Comparison of ENCODE assay signal across 12 cellular contexts in genomic region chr11:2462986-2463765, GRCh38. TPM values are rescaled to one million over a fixed set of nuclear protein-coding genes. Genes with fewer than 3 reads are reported as not detected.
A peak's percentile ranks its signal among the peaks of the same experiment; 100 is the strongest.
DNase-seq lines count a peak whose midpoint lies in the region; ATAC-seq and TF ChIP-seq lines count a peak whose summit lies in the region.
"Had no signal": no experiment of that assay in that cellular context is flagged by ENCODE, and none has a peak within 500 bp of the region (broad histone marks: within the 10 kb centered on the region; RNA-seq: fewer than 3 reads in every experiment).

No MANE protein-coding gene starts in this region.

- 63 to 67% methylated on average over 1 to 23 of the region's 24 CpGs for WGBS in testis, 2 donors

- TF ChIP-seq CTCF in testis (IDR thresholded peaks at IDR 0.05), result no peak

- H3K9me3 ChIP-seq in T-helper 17 cell (ENCODE audit: control insufficient read depth, low read length, poor library complexity, severe bottlenecking) (no peaks in the 10 kb centered on the region), testis (no peaks in the 10 kb centered on the region)
- H3K9me3 ChIP-seq: SJCRH30 had no signal

- no peak for ATAC-seq in T-helper 17 cell
- peak; percentile 18 for ATAC-seq in left lobe of liver
- ATAC-seq in natural killer cell treated with Interleukin-12 subunit alpha and Interleukin-12 subunit beta and Interleukin-15 and Interleukin-18, amount 100 ng/mL, for 72 hours, result no peak
- ATAC-seq in HG02885 (IDR thresholded peaks at IDR 0.05; ENCODE audit: poor library complexity, unreplicated experiment), result no peak
- ATAC-seq: stimulated activated effector memory CD8-positive, alpha-beta T cell treated with anti-CD3 and anti-CD28 coated beads, Interleukin-12 subunit alpha, Interleukin-12 subunit beta, amount 100 ng/mL, for 72 hours had no signal

- H3K4me3 Mint-ChIP-seq in T-helper 17 cell, result peak overlapping the region; percentile 62
- H3K4me3 Mint-ChIP-seq in natural killer cell treated with Interleukin-12 subunit alpha and Interleukin-12 subunit beta and Interleukin-15 and Interleukin-18, amount 100 ng/mL, for 72 hours, result no peak overlapping the region
- H3K4me3 Mint-ChIP-seq: nephron progenitor cell; stimulated activated effector memory CD8-positive, alpha-beta T cell treated with anti-CD3 and anti-CD28 coated beads, Interleukin-12 subunit alpha, Interleukin-12 subunit beta, amount 100 ng/mL, for 72 hours had no signal

- DNase-seq in activated CD8-positive, alpha-beta memory T cell treated with anti-CD3 and anti-CD28 coated beads, Interleukin-2, amount 50 U/mL, for 48 hours, result peak; percentile 54
- DNase-seq in activated CD8-positive, alpha-beta memory T cell treated with anti-CD3 and anti-CD28 coated beads, Interleukin-2, amount 50 U/mL, for 4 hours, result no peak
- DNase-seq in T-helper 17 cell, result no peak
- no peak for DNase-seq in left lobe of liver (ENCODE audit: low spot score)
- DNase-seq in testis, result peak; percentile 91
- no peak for DNase-seq in natural killer cell treated with Interleukin-12 subunit alpha and Interleukin-12 subunit beta and Interleukin-15 and Interleukin-18, amount 100 ng/mL, for 72 hours (ENCODE audit: low spot score)
- no peak for DNase-seq in CD1c-positive myeloid dendritic cell (ENCODE audit: extremely low spot score)
- DNase-seq: activated CD4-positive, alpha-beta T cell treated with anti-CD3 and anti-CD28 coated beads, Interleukin-2, amount 50 U/mL, for 1 hour; nephron progenitor cell; SJCRH30 had no signal

- H3K36me3 Mint-ChIP-seq in T-helper 17 cell (ENCODE audit: low read depth), result no peaks in the 10 kb centered on the region
- H3K36me3 Mint-ChIP-seq in natural killer cell treated with Interleukin-12 subunit alpha and Interleukin-12 subunit beta and Interleukin-15 and Interleukin-18, amount 100 ng/mL, for 72 hours, result no peaks in the 10 kb centered on the region
- H3K36me3 Mint-ChIP-seq: stimulated activated effector memory CD8-positive, alpha-beta T cell treated with anti-CD3 and anti-CD28 coated beads, Interleukin-12 subunit alpha, Interleukin-12 subunit beta, amount 100 ng/mL, for 72 hours had no signal

- H3K4me1 ChIP-seq in testis, result peaks cover 45% of the 10 kb centered on the region
- H3K4me1 ChIP-seq: SJCRH30 had no signal

- intact Hi-C loops in testis (cut with DNase I; ENCODE audit: low total_unique reads), result no loop called here

- no peak for TF ChIP-seq POLR2A in testis (IDR thresholded peaks at IDR 0.05)

- H3K27me3 Mint-ChIP-seq in T-helper 17 cell, result no peaks in the 10 kb centered on the region
- peaks cover 0 to 20% of the 10 kb centered on the region in 2 donors for H3K27me3 Mint-ChIP-seq in natural killer cell treated with Interleukin-12 subunit alpha and Interleukin-12 subunit beta and Interleukin-15 and Interleukin-18, amount 100 ng/mL, for 72 hours

- H3K27ac ChIP-seq in testis, result peak overlapping the region in 1 of 2 donors; percentile 68
- H3K27ac ChIP-seq: SJCRH30 had no signal

- no peak overlapping the region for H3K27ac Mint-ChIP-seq in T-helper 17 cell
- no peak overlapping the region for H3K27ac Mint-ChIP-seq in natural killer cell treated with Interleukin-12 subunit alpha and Interleukin-12 subunit beta and Interleukin-15 and Interleukin-18, amount 100 ng/mL, for 72 hours
- H3K27ac Mint-ChIP-seq: nephron progenitor cell had no signal

- no peaks in the 10 kb centered on the region for H3K27me3 ChIP-seq in testis

- no peak overlapping the region for H3K4me3 ChIP-seq in testis
- H3K4me3 ChIP-seq: SJCRH30 had no signal

- peaks cover 25% of the 10 kb centered on the region for H3K4me1 Mint-ChIP-seq in T-helper 17 cell
- H3K4me1 Mint-ChIP-seq in natural killer cell treated with Interleukin-12 subunit alpha and Interleukin-12 subunit beta and Interleukin-15 and Interleukin-18, amount 100 ng/mL, for 72 hours (ENCODE audit: low read depth in 2 of 2), result peaks cover 10 to 14% of the 10 kb centered on the region in 2 donors
- H3K4me1 Mint-ChIP-seq: nephron progenitor cell had no signal

- no peaks in the 10 kb centered on the region for H3K9me3 Mint-ChIP-seq in natural killer cell treated with Interleukin-12 subunit alpha and Interleukin-12 subunit beta and Interleukin-15 and Interleukin-18, amount 100 ng/mL, for 72 hours
- H3K9me3 Mint-ChIP-seq: nephron progenitor cell; stimulated activated effector memory CD8-positive, alpha-beta T cell treated with anti-CD3 and anti-CD28 coated beads, Interleukin-12 subunit alpha, Interleukin-12 subunit beta, amount 100 ng/mL, for 72 hours had no signal

- H3K36me3 ChIP-seq in testis (ENCODE audit: low read depth, missing control alignments), result no peaks in the 10 kb centered on the region
- H3K36me3 ChIP-seq: SJCRH30 had no signal

RNA-seq across cellular contexts. Expression of gene KCNQ1, which starts 18.4 kb away (rescaled TPM):
- total RNA-seq in T-helper 17 cell (10 to 100 TPM; 18.6 to 25.5 TPM), left lobe of liver (2.1 TPM), testis (10 to 100 TPM; 12.8 to 24.2 TPM)
- polyA plus RNA-seq in testis (ENCODE audit: insufficient read depth, low read depth, low replicate concordance), result 6.0 TPM
- total RNA-seq in natural killer cell treated with Interleukin-12 subunit alpha and Interleukin-12 subunit beta and Interleukin-15 and Interleukin-18, amount 100 ng/mL, for 72 hours, result 1 to 10 TPM in 1 of 2 donors, under 1 TPM in 1; 0.19 to 1.4 TPM
- total RNA-seq: SJCRH30 had no signal

RNA-seq across cellular contexts. Expression of gene TRPM5, which starts 18.9 kb away (rescaled TPM):
- total RNA-seq in T-helper 17 cell (under 1 TPM; 0.07 to 0.08 TPM), left lobe of liver (not detected), testis (1 to 10 TPM in 1 of 2 donors, under 1 TPM in 1; 0.94 to 1.1 TPM)
- polyA plus RNA-seq in testis (ENCODE audit: insufficient read depth, low read depth, low replicate concordance), result 0.46 TPM
- total RNA-seq in natural killer cell treated with Interleukin-12 subunit alpha and Interleukin-12 subunit beta and Interleukin-15 and Interleukin-18, amount 100 ng/mL, for 72 hours, result not detected
- total RNA-seq: SJCRH30 had no signal

Comparison
In these comparisons a context has a peak if more than half of its experiments do, and no peak if none do; other contexts are left out.
1. DNase-seq: peak in activated CD8-positive, alpha-beta memory T cell treated with anti-CD3 and anti-CD28 coated beads, Interleukin-2, amount 50 U/mL, for 48 hours (single experiment) and testis (single experiment); none in activated CD8-positive, alpha-beta memory T cell treated with anti-CD3 and anti-CD28 coated beads, Interleukin-2, amount 50 U/mL, for 4 hours (single experiment), T-helper 17 cell (0 of 3), left lobe of liver (single experiment), natural killer cell treated with Interleukin-12 subunit alpha and Interleukin-12 subunit beta and Interleukin-15 and Interleukin-18, amount 100 ng/mL, for 72 hours (single experiment) and CD1c-positive myeloid dendritic cell (single experiment).